1 cellular context compared by ENCODE assay signal in genomic region chr16:89616576-89617437, GRCh38.
TF ChIP-seq lines count a peak whose summit lies in the region.

No MANE protein-coding gene starts in this region.

TF ChIP-seq in HEK293, 187 proteins besides CTCF, POLR2A, EP300 and RAD21:
- peak; percentile 73 for TF ChIP-seq ZNF518A (tag by site-specific recombination; conservative IDR thresholded peaks at IDR 0.05; ENCODE audit: low read depth)
- TF ChIP-seq ZBTB10 (tag by site-specific recombination; IDR thresholded peaks at IDR 0.05): 0 out of 2 replicates have a peak, but pooled peaks have one; percentile 13
- TF ChIP-seq FEZF1 (tag by site-specific recombination; IDR thresholded peaks at IDR 0.05): 0 out of 2 replicates have a peak, but pooled peaks have one; percentile 21
- no peak for TF ChIP-seq ZNF776 (tag by site-specific recombination; IDR thresholded peaks at IDR 0.05; ENCODE audit: borderline replicate concordance)
- TF ChIP-seq ZSCAN18 (tag by site-specific recombination; IDR thresholded peaks at IDR 0.05): no peak
- TF ChIP-seq ZNF335 (tag by site-specific recombination; conservative IDR thresholded peaks at IDR 0.05): peak; percentile 56
- 0 out of 2 replicates have a peak, but pooled peaks have one; percentile 27 for TF ChIP-seq ZNF600 (tag by site-specific recombination; IDR thresholded peaks at IDR 0.05)
- TF ChIP-seq ZBTB6 (tag by site-specific recombination; IDR thresholded peaks at IDR 0.05): peak; percentile 82; the same call in 1 of the 2 replicates
- TF ChIP-seq KLF1 (tag by site-specific recombination; IDR thresholded peaks at IDR 0.05): peak; percentile 31; the same call in 1 of the 2 replicates
- TF ChIP-seq GLIS1 (tag by site-specific recombination; IDR thresholded peaks at IDR 0.05): no peak
- TF ChIP-seq ZNF596 (tag by site-specific recombination; IDR thresholded peaks at IDR 0.05): no peak
